ENCODE assay signal across 22 cellular contexts in genomic region chr1:152487871-152488270, GRCh38. TPM values are rescaled to one million over a fixed set of nuclear protein-coding genes. Genes with fewer than 3 reads are reported as not detected.
DNase-seq lines count a peak whose midpoint lies in the region; ATAC-seq and TF ChIP-seq lines count a peak whose summit lies in the region.
"Had no signal": no experiment of that assay in that cellular context is flagged by ENCODE, and none has a peak within 500 bp of the region (broad histone marks: within the 10 kb centered on the region; RNA-seq: fewer than 3 reads in every experiment).

No MANE protein-coding gene starts in this region.

- H3K36me3 ChIP-seq in breast epithelium: no peaks in the 10 kb centered on the region
- H3K36me3 ChIP-seq: BLaER1 had no signal

- H3K9me3 Mint-ChIP-seq in MCF 10A (ENCODE audit: unreplicated experiment): peaks cover 11% of the 10 kb centered on the region
- peaks cover 0 to 7% (median 4%) of the 10 kb centered on the region in 9 donors for H3K9me3 Mint-ChIP-seq in naive thymus-derived CD8-positive, alpha-beta T cell

- H3K4me3 ChIP-seq in breast epithelium (no peak overlapping the region), choroid plexus epithelial cell (ENCODE audit: low read depth, low read length) (no peak overlapping the region)
- H3K4me3 ChIP-seq: BLaER1, GM23248 had no signal

- peak overlapping the region; percentile 85 for H3K27ac Mint-ChIP-seq in MCF 10A (ENCODE audit: low read depth, unreplicated experiment)
- no peak overlapping the region for H3K27ac Mint-ChIP-seq in naive thymus-derived CD8-positive, alpha-beta T cell
- H3K27ac Mint-ChIP-seq: CD14-positive monocyte had no signal

- H3K9me3 ChIP-seq in breast epithelium: peaks cover 0 to 11% of the 10 kb centered on the region in 2 donors
- H3K9me3 ChIP-seq: BLaER1 had no signal

- no peak for TF ChIP-seq POLR2A in breast epithelium (IDR thresholded peaks at IDR 0.05)

- H3K4me3 Mint-ChIP-seq in MCF 10A (ENCODE audit: unreplicated experiment): no peak overlapping the region
- H3K4me3 Mint-ChIP-seq in naive thymus-derived CD8-positive, alpha-beta T cell: no peak overlapping the region
- H3K4me3 Mint-ChIP-seq: CD14-positive monocyte; CD4-positive, alpha-beta memory T cell had no signal

- H3K27ac ChIP-seq in breast epithelium (no peak overlapping the region), foreskin keratinocyte (peak overlapping the region; percentile 60)
- H3K27ac ChIP-seq: BLaER1, GM23248, HL-60 had no signal

- peak; percentile 47 for ATAC-seq in foreskin keratinocyte
- no peak for ATAC-seq in naive thymus-derived CD8-positive, alpha-beta T cell

- H3K36me3 Mint-ChIP-seq in MCF 10A (ENCODE audit: insufficient read depth, unreplicated experiment): no peaks in the 10 kb centered on the region
- H3K36me3 Mint-ChIP-seq in naive thymus-derived CD8-positive, alpha-beta T cell: no peaks in the 10 kb centered on the region
- H3K36me3 Mint-ChIP-seq: CD14-positive monocyte had no signal

- POLR2A ChIA-PET in MCF 10A (lab: Yijun Ruan, JAX): no interaction called here
- POLR2A ChIA-PET in naive thymus-derived CD8-positive, alpha-beta T cell (lab: Charles Lee): no interaction called here

- intact Hi-C loops in MCF 10A (cut with micrococcal nuclease) (loop anchor here (2.0 kb wide), 1 partner anchor 45 kb away; no protein-coding TSS in a partner anchor), breast epithelium (cut with DNase I; ENCODE audit: low total_unique reads) (no loop called here)

- H3K27me3 ChIP-seq in breast epithelium (no peaks in the 10 kb centered on the region), foreskin keratinocyte (no peaks in the 10 kb centered on the region)
- H3K27me3 ChIP-seq: BLaER1 had no signal

- CTCF ChIA-PET in MCF 10A (lab: Yijun Ruan, JAX): interaction anchor here (0.8 kb wide), 1 partner anchor 45 kb away, joined by 9 read pairs; no protein-coding TSS in a partner anchor

- DNase-seq in MCF 10A (ENCODE audit: unreplicated experiment) (no peak), breast epithelium (ENCODE audit: low spot score in 2 of 2) (no peak), choroid plexus epithelial cell (ENCODE audit: low read depth) (peak; percentile 1), foreskin keratinocyte (peak; percentile 78 to 92), ecto neural progenitor cell (ENCODE audit: low spot score) (no peak)
- no peak for DNase-seq in activated effector memory CD4-positive, alpha-beta T cell treated with anti-CD3 and anti-CD28 coated beads, Interleukin-2, amount 50 U/mL, for 16 hours
- DNase-seq in naive thymus-derived CD8-positive, alpha-beta T cell: no peak
- DNase-seq: 8988T; CD4-positive, alpha-beta memory T cell; DMS153; DMS79; GDM1; GM23248; HCEC 1CT had no signal

- H3K27me3 Mint-ChIP-seq in MCF 10A (ENCODE audit: insufficient read depth, unreplicated experiment): no peaks in the 10 kb centered on the region
- H3K27me3 Mint-ChIP-seq in naive thymus-derived CD8-positive, alpha-beta T cell: peaks cover 0 to 8% (median 0%) of the 10 kb centered on the region in 5 donors

- TF ChIP-seq CTCF in MCF 10A (IDR thresholded peaks at IDR 0.05; ENCODE audit: unreplicated experiment) (no peak), breast epithelium (IDR thresholded peaks at IDR 0.05) (no peak), choroid plexus epithelial cell (conservative IDR thresholded peaks at IDR 0.05; ENCODE audit: low read depth, low read length) (no peak), foreskin keratinocyte (conservative IDR thresholded peaks at IDR 0.05) (no peak)

- BruUV-seq in MCF 10A (replicated peaks; lab: Mats Ljungman, UMichigan): no TSS peak

- H3K4me1 ChIP-seq in breast epithelium: no peaks in the 10 kb centered on the region
- H3K4me1 ChIP-seq in foreskin keratinocyte: peaks cover 16% of the 10 kb centered on the region

- peaks cover 20% of the 10 kb centered on the region for H3K4me1 Mint-ChIP-seq in MCF 10A (ENCODE audit: insufficient read depth, unreplicated experiment)
- peaks cover 4 to 8% (median 4%) of the 10 kb centered on the region in 4 donors for H3K4me1 Mint-ChIP-seq in naive thymus-derived CD8-positive, alpha-beta T cell

RNA-seq across cellular contexts. Expression of gene LCE5A, which starts 22.7 kb away (rescaled TPM):
- not detected in 2 replicates for total RNA-seq in MCF 10A (2022)
- total RNA-seq in breast epithelium: not detected
- not detected in 2 replicates for total RNA-seq in foreskin keratinocyte
- not detected in 2 replicates for polyA plus RNA-seq in foreskin keratinocyte
- total RNA-seq in naive thymus-derived CD8-positive, alpha-beta T cell: not detected
- polyA plus RNA-seq in naive thymus-derived CD8-positive, alpha-beta T cell: not detected
- total RNA-seq: A673; CD4-positive, alpha-beta memory T cell; Daoy; GM23248; H4; HT1080 had no signal
- polyA plus RNA-seq: AG04450; CD14-positive monocyte; CD4-positive, alpha-beta memory T cell; GM23248 had no signal

RNA-seq across cellular contexts. Expression of gene CRCT1, which starts 26.4 kb away (rescaled TPM):
- not detected in 2 replicates for total RNA-seq in MCF 10A (2022)
- total RNA-seq in breast epithelium: not detected
- 1.7 and 3.5 TPM in 2 replicates for total RNA-seq in foreskin keratinocyte
- 2.6 and 5.6 TPM in 2 replicates for polyA plus RNA-seq in foreskin keratinocyte
- total RNA-seq in naive thymus-derived CD8-positive, alpha-beta T cell: not detected
- polyA plus RNA-seq in naive thymus-derived CD8-positive, alpha-beta T cell: not detected
- total RNA-seq: A673; CD4-positive, alpha-beta memory T cell; Daoy; GM23248; H4; HT1080 had no signal
- polyA plus RNA-seq: AG04450; CD14-positive monocyte; CD4-positive, alpha-beta memory T cell; GM23248 had no signal

Comparison
In these comparisons a context has a peak if more than half of its experiments do, and no peak if none do; other contexts are left out.
1. DNase-seq: peak in choroid plexus epithelial cell (single experiment) and foreskin keratinocyte (2 of 2); none in MCF 10A (single experiment), breast epithelium (0 of 2), ecto neural progenitor cell (single experiment), activated effector memory CD4-positive, alpha-beta T cell treated with anti-CD3 and anti-CD28 coated beads, Interleukin-2, amount 50 U/mL, for 16 hours (single experiment) and naive thymus-derived CD8-positive, alpha-beta T cell (0 of 10).